In the genomic region with DNA sequence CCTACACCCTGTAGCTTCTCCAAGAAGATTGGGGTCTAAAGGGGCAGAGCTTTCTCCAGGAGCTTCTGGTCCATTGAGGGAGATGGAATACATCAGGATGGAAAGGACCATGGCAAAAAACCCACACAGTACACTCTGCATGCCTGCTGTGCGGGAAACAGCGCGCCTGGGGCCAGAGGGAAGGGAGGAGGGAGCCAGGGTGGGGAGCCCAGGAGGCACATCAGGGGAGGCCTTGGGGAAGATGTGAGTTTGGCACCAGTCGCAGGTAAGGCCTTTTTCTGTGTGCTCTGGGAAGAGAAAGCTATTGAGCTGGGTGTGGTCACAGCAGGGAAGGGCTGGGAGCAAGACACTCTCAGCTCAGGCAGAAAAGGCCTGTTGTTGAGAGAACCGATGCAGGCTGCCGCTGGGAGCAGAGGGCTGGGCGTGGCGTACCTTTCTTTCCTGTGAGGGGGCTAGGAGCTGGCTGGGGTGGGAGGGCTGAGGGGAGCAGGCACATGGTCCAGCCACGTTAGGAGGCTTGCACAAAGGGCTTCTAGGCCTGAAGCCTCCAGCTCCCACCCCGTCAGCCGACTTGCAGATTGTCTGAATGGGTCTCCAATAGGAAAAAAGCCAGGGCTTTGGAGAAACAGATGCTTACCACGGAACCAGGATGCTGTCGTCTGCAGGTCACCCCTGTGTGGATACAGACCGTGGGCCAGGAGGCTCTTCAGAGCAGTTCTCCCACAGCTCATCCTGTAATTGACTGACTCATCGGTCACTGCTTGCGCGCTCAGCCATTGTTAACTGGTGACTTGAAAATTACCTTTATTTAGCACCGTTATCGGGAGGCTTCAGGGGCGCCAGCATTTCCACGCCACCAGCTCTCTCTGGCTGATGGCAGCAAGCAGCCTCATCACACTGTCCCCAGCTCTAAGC, we compare ENCODE assay signal across 17 cellular contexts.
DNase-seq lines count a peak whose midpoint lies in the region; ATAC-seq and TF ChIP-seq lines count a peak whose summit lies in the region.
"Had no signal": no experiment of that assay in that cellular context is flagged by ENCODE, and none has a peak within 500 bp of the region (broad histone marks: within the 10 kb centered on the region; RNA-seq: fewer than 3 reads in every experiment).

No MANE protein-coding gene starts in this region.

- POLR2A ChIA-PET in WTC11 (lab: Charles Lee): no interaction called here

- H4K91ac ChIP-seq in trophoblast cell (ENCODE audit: low read depth, low read length): no peak overlapping the region

- no peaks in the 10 kb centered on the region for H3K27me3 ChIP-seq in H7 (ENCODE audit: control insufficient read depth, insufficient read depth, low read length)
- H3K27me3 ChIP-seq in trophoblast cell (ENCODE audit: insufficient read depth, low read length): no peaks in the 10 kb centered on the region
- H3K27me3 ChIP-seq: pancreas, SJCRH30 had no signal

- TF ChIP-seq CTCF in WTC11 (IDR thresholded peaks at IDR 0.05): no peak
- no peak for TF ChIP-seq CTCF in neural crest cell (conservative IDR thresholded peaks at IDR 0.05)

- H3K79me1 ChIP-seq in trophoblast cell (ENCODE audit: low read length): no peaks in the 10 kb centered on the region

- H3K36me3 Mint-ChIP-seq in WTC11: peaks cover under 1% of the 10 kb centered on the region; the same call in 1 of the 2 replicates
- H3K36me3 Mint-ChIP-seq in neural crest cell (ENCODE audit: low read depth): no peaks in the 10 kb centered on the region

- no peak overlapping the region for H3K9ac ChIP-seq in trophoblast cell (ENCODE audit: low read length)

- H2BK12ac ChIP-seq in trophoblast cell (ENCODE audit: low read length): no peak overlapping the region

- H3K79me2 ChIP-seq in trophoblast cell (ENCODE audit: control insufficient read depth, insufficient read depth, low read length, poor library complexity): no peaks in the 10 kb centered on the region

- no peak overlapping the region for H4K12ac ChIP-seq in trophoblast cell (ENCODE audit: low read depth, low read length)

- no peak overlapping the region for H3K18ac ChIP-seq in trophoblast cell (ENCODE audit: low read length)

- no peak overlapping the region for H2BK5ac ChIP-seq in trophoblast cell (ENCODE audit: low read depth, low read length, poor library complexity)

- H3K23ac ChIP-seq in trophoblast cell (ENCODE audit: low read length): no peak overlapping the region

- no peak overlapping the region for H4K8ac ChIP-seq in trophoblast cell (ENCODE audit: low read depth, low read length)

- no peaks in the 10 kb centered on the region for H3K9me3 ChIP-seq in trophoblast cell (ENCODE audit: insufficient read depth, low read depth, low read length)
- H3K9me3 ChIP-seq: left lung, pancreas, SJCRH30 had no signal

- H3K14ac ChIP-seq in trophoblast cell (ENCODE audit: low read length): no peak overlapping the region

- no peak overlapping the region for H3K4me2 ChIP-seq in trophoblast cell (ENCODE audit: low read length)

- peak; percentile 76 for ATAC-seq in WTC11
- ATAC-seq: GM12878, HepG2, left lung, pancreas had no signal

- H3K27ac ChIP-seq in trophoblast cell (ENCODE audit: low read depth, low read length): no peak overlapping the region
- H3K27ac ChIP-seq: left lung, pancreas, SJCRH30 had no signal

- DNase-seq in H7 (peak; percentile 75), NCI-H2107 treated with DMSO at 0.1 percent for 48 hours (lab: John Stamatoyannopoulos, UW; ENCODE audit: unreplicated experiment) (peak; percentile 61), WTC11 (ENCODE audit: low spot score) (peak; percentile 36), neural crest cell (ENCODE audit: low read depth, low spot score) (no peak), trophoblast cell (no peak), SKM-1 treated with dmso at 0.1 percent for 144 hours (lab: John Stamatoyannopoulos, UW; ENCODE audit: unreplicated experiment) (no peak), OCI-M2 (lab: John Stamatoyannopoulos, UW; ENCODE audit: unreplicated experiment) (no peak)
- DNase-seq: activated CD4-positive, alpha-beta T cell treated with anti-CD3 and anti-CD28 coated beads, Interleukin-2, amount 10 ng/mL, durations not matched to agents 24 days and 14 days; activated CD8-positive, alpha-beta memory T cell treated with anti-CD3 and anti-CD28 coated beads, Interleukin-2, amount 50 U/mL, for 4 hours; cerebellar nuclear complex; GDM1; left lung; pancreas; SJCRH30; T1000 had no signal

- peaks cover under 1% of the 10 kb centered on the region for H3K9me3 Mint-ChIP-seq in WTC11
- no peaks in the 10 kb centered on the region for H3K9me3 Mint-ChIP-seq in neural crest cell
- H3K9me3 Mint-ChIP-seq: activated CD4-positive, alpha-beta T cell treated with anti-CD3 and anti-CD28 coated beads, Interleukin-2, amount 10 ng/mL, durations not matched to agents 24 days and 14 days had no signal

- no peak overlapping the region for H2BK120ac ChIP-seq in trophoblast cell (ENCODE audit: insufficient read depth, low read length, poor library complexity)

- no peaks in the 10 kb centered on the region for H3K4me1 ChIP-seq in trophoblast cell (ENCODE audit: control insufficient read depth in 1 of 2, insufficient read depth in 2 of 2, low read length in 2 of 2)
- H3K4me1 ChIP-seq: left lung, pancreas, SJCRH30 had no signal

- CTCF ChIA-PET in WTC11 (lab: Charles Lee): interaction anchor here (0.6 to 6.3 kb wide), 6 partner anchors 15 to 398 kb away, joined by 3 to 37 read pairs (median 5); no protein-coding TSS in a partner anchor

- H3K4me3 Mint-ChIP-seq in WTC11: no peak overlapping the region
- H3K4me3 Mint-ChIP-seq in neural crest cell: no peak overlapping the region
- H3K4me3 Mint-ChIP-seq: activated CD4-positive, alpha-beta T cell treated with anti-CD3 and anti-CD28 coated beads, Interleukin-2, amount 10 ng/mL, durations not matched to agents 24 days and 14 days had no signal

- no peak overlapping the region for H3K4ac ChIP-seq in trophoblast cell (ENCODE audit: low read depth, low read length)

- H3K4me3 ChIP-seq in H7 (ENCODE audit: insufficient read depth, low read depth, low read length): no peak overlapping the region
- no peak overlapping the region for H3K4me3 ChIP-seq in trophoblast cell (ENCODE audit: low read depth, low read length)
- H3K4me3 ChIP-seq: GM12878, left lung, pancreas, SJCRH30 had no signal

- H3K27me3 Mint-ChIP-seq in WTC11 (ENCODE audit: low read depth) (no peaks in the 10 kb centered on the region), neural crest cell (ENCODE audit: low read depth) (no peaks in the 10 kb centered on the region)
- H3K27me3 Mint-ChIP-seq: activated CD4-positive, alpha-beta T cell treated with anti-CD3 and anti-CD28 coated beads, Interleukin-2, amount 10 ng/mL, durations not matched to agents 24 days and 14 days had no signal

- H3K36me3 ChIP-seq in H7 (replicated peaks; ENCODE audit: control insufficient read depth, insufficient read depth, low read length) (no peaks in the 10 kb centered on the region), trophoblast cell (ENCODE audit: control insufficient read depth in 1 of 2, insufficient read depth in 2 of 2, low read length in 2 of 2) (no peaks in the 10 kb centered on the region)
- H3K36me3 ChIP-seq: left lung, pancreas, SJCRH30 had no signal

- H3K27ac Mint-ChIP-seq in WTC11: no peak overlapping the region
- peak overlapping the region; percentile 43 for H3K27ac Mint-ChIP-seq in neural crest cell (ENCODE audit: unreplicated experiment)
- H3K27ac Mint-ChIP-seq: activated CD4-positive, alpha-beta T cell treated with anti-CD3 and anti-CD28 coated beads, Interleukin-2, amount 10 ng/mL, durations not matched to agents 24 days and 14 days had no signal

- peaks cover 17% of the 10 kb centered on the region for H3K4me1 Mint-ChIP-seq in WTC11
- H3K4me1 Mint-ChIP-seq in neural crest cell: peaks cover 9% of the 10 kb centered on the region
- H3K4me1 Mint-ChIP-seq: activated CD4-positive, alpha-beta T cell treated with anti-CD3 and anti-CD28 coated beads, Interleukin-2, amount 10 ng/mL, durations not matched to agents 24 days and 14 days had no signal

- WGBS in trophoblast cell (ENCODE audit: extremely low coverage, insufficient coverage, insufficient read length): no CpG with 5 or more reads among the region's 21 CpGs

- no peak overlapping the region for H2AK5ac ChIP-seq in trophoblast cell (ENCODE audit: low read length)

- H2AFZ ChIP-seq in trophoblast cell (ENCODE audit: insufficient read depth, low read length, poor library complexity): no peak overlapping the region

TF ChIP-seq in WTC11, 78 proteins besides CTCF, POLR2A, EP300 and RAD21:
- no peak for TF ChIP-seq TEAD4 (CRISPR knock-in tag; IDR thresholded peaks at IDR 0.05)
- TF ChIP-seq NFYB (CRISPR knock-in tag; conservative IDR thresholded peaks at IDR 0.05; ENCODE audit: low read depth): no peak
- no peak for TF ChIP-seq FOXP1 (CRISPR knock-in tag; IDR thresholded peaks at IDR 0.05; ENCODE audit: borderline replicate concordance)
- TF ChIP-seq FOXK1 (CRISPR knock-in tag; IDR thresholded peaks at IDR 0.05): no peak
- TF ChIP-seq, protein P1, sequence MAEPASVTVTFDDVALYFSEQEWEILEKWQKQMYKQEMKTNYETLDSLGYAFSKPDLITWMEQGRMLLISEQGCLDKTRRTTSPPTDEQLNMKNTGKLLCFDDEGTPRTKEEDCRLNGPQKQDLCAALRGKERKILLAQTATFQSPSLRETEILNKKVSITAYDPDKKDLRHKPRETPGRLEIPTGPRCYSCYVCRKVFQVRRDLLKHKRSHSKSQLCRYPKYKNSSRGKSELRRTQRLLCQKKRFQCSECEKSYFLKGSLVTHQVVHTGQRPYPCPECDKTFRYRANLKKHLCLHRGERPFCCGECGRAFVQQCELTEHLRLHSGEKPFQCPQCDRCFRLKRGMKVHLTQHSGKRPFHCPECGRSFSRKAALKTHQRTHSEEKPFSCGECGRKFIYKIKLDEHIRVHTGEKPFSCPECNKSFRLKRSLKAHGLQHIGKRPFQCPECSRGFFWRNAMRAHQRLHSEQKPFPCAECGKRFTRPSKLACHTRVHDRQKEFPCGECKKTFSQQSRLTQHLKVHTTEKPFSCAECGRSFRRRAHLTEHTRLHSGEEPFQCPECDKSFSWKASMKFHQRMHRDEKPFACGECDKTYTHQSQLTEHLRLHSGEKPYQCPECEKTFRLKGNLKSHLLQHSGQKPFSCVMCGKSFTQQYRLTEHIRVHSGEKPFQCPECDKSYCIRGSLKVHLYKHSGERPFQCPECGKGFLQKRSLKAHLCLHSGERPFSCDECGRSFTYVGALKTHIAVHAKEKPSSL (CRISPR knock-in tag; conservative IDR thresholded peaks at IDR 0.05): no peak

Comparison
In these comparisons a context has a peak if more than half of its experiments do, and no peak if none do; other contexts are left out.
1. DNase-seq: peak in H7 (single experiment), NCI-H2107 treated with DMSO at 0.1 percent for 48 hours (single experiment) and WTC11 (single experiment); none in neural crest cell (single experiment), trophoblast cell (0 of 2), SKM-1 treated with dmso at 0.1 percent for 144 hours (single experiment) and OCI-M2 (single experiment).